In genomic region chr16:10521681-10522274, GRCh38 we compare ENCODE assay signal across 8 cellular contexts. TPM values are rescaled to one million over a fixed set of nuclear protein-coding genes. Genes with fewer than 3 reads are reported as not detected.
DNase-seq lines count a peak whose midpoint lies in the region; ATAC-seq and TF ChIP-seq lines count a peak whose summit lies in the region.

No MANE protein-coding gene starts in this region.

- H3K4me3 ChIP-seq in GM12865 (ENCODE audit: low read depth, low read length) (no peak overlapping the region), lower leg skin (ENCODE audit: low read depth, poor library complexity, severe bottlenecking) (no peak overlapping the region)

- ATAC-seq in GM19452 (IDR thresholded peaks at IDR 0.05; ENCODE audit: unreplicated experiment) = no peak

- intact Hi-C loops in lower leg skin (cut with DNase I; ENCODE audit: low total_unique reads) = no loop called here

- DNase-seq in A172 (ENCODE audit: low spot score) (peak; percentile 66), GM12865 (ENCODE audit: low read depth) (peak; percentile 75), NCI-H2107 (lab: John Stamatoyannopoulos, UW) (peak; percentile 34), dedifferentiated amniotic fluid mesenchymal stem cell (ENCODE audit: extremely low spot score) (peak; percentile 30), lower leg skin (ENCODE audit: low spot score in 2 of 2) (peak in 1 of 2 donors; percentile 60), stromal cell of bone marrow (ENCODE audit: low read depth) (peak; percentile 54)

- H3K27ac ChIP-seq in VCaP = peak overlapping the region; percentile 89

- TF ChIP-seq CTCF in GM12865 (IDR thresholded peaks at IDR 0.05; ENCODE audit: insufficient read depth, low read depth, low read length, missing control alignments) (peak; percentile 78), VCaP (conservative IDR thresholded peaks at IDR 0.05) (peak; percentile 35), lower leg skin (IDR thresholded peaks at IDR 0.05) (peak in 2 of 3 donors; percentile 34 to 64)

- 42 to 58% methylated on average over 9 of the region's 9 CpGs for WGBS in lower leg skin, 2 donors

- no peak for TF ChIP-seq POLR2A in lower leg skin (IDR thresholded peaks at IDR 0.05)

RNA-seq across cellular contexts. Expression of gene EMP2, which starts 58.6 kb away (rescaled TPM):
- 11.6 and 12.3 TPM in 2 replicates for total RNA-seq in A172 (2014; rRNA removed; shearing (Covaris generic))
- total RNA-seq in lower leg skin = 100 to 1,000 TPM in 2 of 4 donors, 10 to 100 TPM in 2; 74.1 to 167 (median 104) TPM
